Comparison of ENCODE assay signal across 8 cellular contexts in the genomic region with DNA sequence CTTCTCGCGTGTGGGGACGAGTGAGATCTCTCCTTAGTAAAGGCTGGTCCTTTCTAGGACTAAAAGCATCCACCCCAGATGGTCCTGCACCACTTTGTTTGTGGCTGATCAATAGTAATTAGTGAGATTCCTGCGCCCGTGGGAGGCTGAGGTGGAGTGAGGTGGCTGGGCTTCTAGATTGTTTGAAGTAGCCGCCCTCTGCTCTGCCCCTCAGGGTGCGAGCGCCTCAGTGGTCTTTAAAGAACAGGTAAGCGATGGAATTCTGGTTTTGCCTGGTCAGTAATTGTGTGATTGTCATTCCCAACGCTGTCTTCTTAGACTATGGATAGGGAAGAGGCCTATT. TPM values are rescaled to one million over a fixed set of nuclear protein-coding genes. Genes with fewer than 3 reads are reported as not detected.
A peak's percentile ranks its signal among the peaks of the same experiment; 100 is the strongest.
DNase-seq lines count a peak whose midpoint lies in the region; ATAC-seq and TF ChIP-seq lines count a peak whose summit lies in the region.

No MANE protein-coding gene starts in this region.

- peaks cover 12% of the 10 kb centered on the region for H3K36me3 Mint-ChIP-seq in central memory CD8-positive, alpha-beta T cell (ENCODE audit: insufficient read depth)
- H3K36me3 Mint-ChIP-seq in nephron progenitor cell (ENCODE audit: low read depth), result no peaks in the 10 kb centered on the region

- H3K9me2 ChIP-seq in Karpas-422 (replicated peaks; ENCODE audit: insufficient read depth, low read length), result no peaks in the 10 kb centered on the region

- H3K9ac ChIP-seq in Karpas-422 (ENCODE audit: low read length), result peak overlapping the region; percentile 50; the same call in 1 of the 2 replicates

- no peak for ATAC-seq in central memory CD8-positive, alpha-beta T cell (replicated peaks; ENCODE audit: extremely low read depth, poor library complexity, severe bottlenecking)

- H3K4me1 Mint-ChIP-seq in central memory CD8-positive, alpha-beta T cell, result peaks cover 39% of the 10 kb centered on the region
- peaks cover 45% of the 10 kb centered on the region for H3K4me1 Mint-ChIP-seq in nephron progenitor cell

- no peak overlapping the region for H2AFZ ChIP-seq in ACC112 (ENCODE audit: low read length, unreplicated experiment)
- H2AFZ ChIP-seq in Karpas-422 (ENCODE audit: low read length), result no peak overlapping the region

- H4K20me1 ChIP-seq in Karpas-422 (ENCODE audit: insufficient read depth, low read depth, low read length), result peaks cover 21% of the 10 kb centered on the region; the same call in 1 of the 2 replicates

- H3K4me1 ChIP-seq in ACC112 (ENCODE audit: control insufficient read depth, insufficient read depth, low read length, unreplicated experiment) (peaks cover 4% of the 10 kb centered on the region), Karpas-422 (ENCODE audit: low read length) (peaks cover 14% of the 10 kb centered on the region)

- no peaks in the 10 kb centered on the region for H3K9me3 ChIP-seq in Karpas-422 (ENCODE audit: low read length)

- no peaks in the 10 kb centered on the region for H3K27me3 ChIP-seq in ACC112 (ENCODE audit: insufficient read depth, low read length)
- no peaks in the 10 kb centered on the region for H3K27me3 ChIP-seq in Karpas-422 (ENCODE audit: low read length)

- peak overlapping the region; percentile 86 for H3K4me3 Mint-ChIP-seq in central memory CD8-positive, alpha-beta T cell
- H3K4me3 Mint-ChIP-seq in nephron progenitor cell, result no peak overlapping the region

- no peaks in the 10 kb centered on the region for H3K9me3 Mint-ChIP-seq in central memory CD8-positive, alpha-beta T cell
- H3K9me3 Mint-ChIP-seq in nephron progenitor cell, result no peaks in the 10 kb centered on the region

- no peak for TF ChIP-seq CTCF in nephron progenitor cell (IDR thresholded peaks at IDR 0.05)

- no peaks in the 10 kb centered on the region for H3K36me3 ChIP-seq in ACC112 (ENCODE audit: insufficient read depth, low read length)
- H3K36me3 ChIP-seq in Karpas-422 (ENCODE audit: insufficient read depth, low read length), result no peaks in the 10 kb centered on the region

- peaks cover 60% of the 10 kb centered on the region for H3K79me2 ChIP-seq in ACC112 (ENCODE audit: control insufficient read depth, insufficient read depth, low read length, unreplicated experiment)
- H3K79me2 ChIP-seq in Karpas-422 (ENCODE audit: low read length), result peaks cover 87% of the 10 kb centered on the region

- peak overlapping the region; percentile 74 for H3K27ac Mint-ChIP-seq in central memory CD8-positive, alpha-beta T cell (ENCODE audit: low read depth)
- H3K27ac Mint-ChIP-seq in nephron progenitor cell, result peak overlapping the region; percentile 42

- DNase-seq in Karpas-422 (no peak), nephron progenitor cell (no peak), activated gamma-delta T cell (lab: John Stamatoyannopoulos, UW) (no peak), NCI-H510A treated with DMSO at 0.1 percent for 48 hours (lab: John Stamatoyannopoulos, UW) (no peak), NCI-H345 (lab: John Stamatoyannopoulos, UW) (no peak), NCI-H748 (lab: John Stamatoyannopoulos, UW; ENCODE audit: unreplicated experiment) (no peak)
- DNase-seq in central memory CD8-positive, alpha-beta T cell (ENCODE audit: low spot score in 2 of 2), result no peak

- H3K4me2 ChIP-seq in Karpas-422 (ENCODE audit: low read depth, low read length, poor library complexity, severe bottlenecking), result peak overlapping the region; percentile 58

- H3K27me3 Mint-ChIP-seq in central memory CD8-positive, alpha-beta T cell, result no peaks in the 10 kb centered on the region
- peaks cover 1% of the 10 kb centered on the region for H3K27me3 Mint-ChIP-seq in nephron progenitor cell (ENCODE audit: low read depth, poor library complexity)

- H3K27ac ChIP-seq in ACC112 (ENCODE audit: low read depth, low read length) (no peak overlapping the region), Karpas-422 (ENCODE audit: low read length) (no peak overlapping the region)

- H3K4me3 ChIP-seq in ACC112 (ENCODE audit: low read depth, low read length) (peak overlapping the region; percentile 63), Karpas-422 (ENCODE audit: low read length) (no peak overlapping the region; the same call in 1 of the 2 replicates)

RNA-seq across cellular contexts. Expression of a gene that starts 20.7 kb away (rescaled TPM):
- 9.1 and 11.0 TPM in 2 replicates for total RNA-seq in Karpas-422 (2014; rRNA removed; shearing (Covaris generic); ENCODE audit: low replicate concordance)

RNA-seq across cellular contexts. Expression of a gene that starts 23.1 kb away (rescaled TPM):
- total RNA-seq in Karpas-422 (2014; rRNA removed; shearing (Covaris generic); ENCODE audit: low replicate concordance), result 42.9 and 61.9 TPM in 2 replicates

RNA-seq across cellular contexts. Expression of a gene that starts 45.6 kb away (rescaled TPM):
- total RNA-seq in Karpas-422 (2014; rRNA removed; shearing (Covaris generic); ENCODE audit: low replicate concordance), result 0.34 and 3.5 TPM in 2 replicates
